In the genomic region with DNA sequence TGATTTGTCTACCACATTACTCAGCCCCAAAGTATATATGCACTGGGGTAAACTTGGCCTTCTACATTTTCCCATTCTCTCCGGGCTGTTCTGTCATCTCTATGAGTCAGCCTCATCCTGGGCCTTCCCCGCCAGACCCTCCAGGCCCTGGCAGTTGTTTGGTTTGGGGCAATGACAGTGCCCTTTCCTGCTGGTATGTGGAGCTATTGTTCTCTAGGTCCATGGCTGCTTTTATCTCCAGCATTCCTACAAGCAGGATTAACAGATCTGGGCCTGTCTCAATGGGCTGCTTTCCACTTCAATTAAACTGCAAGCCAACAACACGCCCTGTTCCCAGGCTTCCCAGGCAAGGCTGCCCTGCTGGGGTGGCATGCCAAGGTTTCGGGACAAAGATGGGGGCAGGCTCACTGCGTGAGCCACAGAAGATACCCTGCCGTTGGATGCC, we compare ENCODE assay signal across 1 cellular context.
TF ChIP-seq lines count a peak whose summit lies in the region.

No MANE protein-coding gene starts in this region.

TF ChIP-seq in H1, 55 proteins besides CTCF, POLR2A, EP300 and RAD21 (continued from another document):
- no peak for TF ChIP-seq PHF8 (conservative IDR thresholded peaks at IDR 0.05; ENCODE audit: low read depth, low read length)
- 0 out of 4 replicates have a peak, but pooled peaks of 1 of the 2 experiments have one; percentile 37 for TF ChIP-seq HDAC2 (IDR thresholded peaks at IDR 0.05; ENCODE audit: borderline replicate concordance in 1 of 2, low read depth in 2 of 2, low read length in 2 of 2)
- no peak for TF ChIP-seq TBP (IDR thresholded peaks at IDR 0.05; ENCODE audit: low read depth, low read length)
- TF ChIP-seq MAFK (IDR thresholded peaks at IDR 0.05; ENCODE audit: low read depth, low read length): peak; percentile 28; the same call in 1 of the 2 replicates
- TF ChIP-seq NANOG (IDR thresholded peaks at IDR 0.05; ENCODE audit: insufficient read depth, low read depth, low read length, poor library complexity, severe bottlenecking): peak; percentile 51
- peak; percentile 62 for TF ChIP-seq CTBP2 (IDR thresholded peaks at IDR 0.05; ENCODE audit: borderline replicate concordance, insufficient read depth, insufficient read length, low read length)
- TF ChIP-seq SP4 (IDR thresholded peaks at IDR 0.05; ENCODE audit: low read length): no peak
- TF ChIP-seq BACH1 (IDR thresholded peaks at IDR 0.05; ENCODE audit: low read length): 0 out of 2 replicates have a peak, but pooled peaks have one; percentile 43
- no peak for TF ChIP-seq CHD7 (IDR thresholded peaks at IDR 0.05; ENCODE audit: insufficient replicate concordance, low read length)
